ENCODE assay signal across 9 cellular contexts in genomic region chr2:172704072-172704936, GRCh38. TPM values are rescaled to one million over a fixed set of nuclear protein-coding genes. Genes with fewer than 3 reads are reported as not detected.
DNase-seq lines count a peak whose midpoint lies in the region; ATAC-seq and TF ChIP-seq lines count a peak whose summit lies in the region.
"Had no signal": no experiment of that assay in that cellular context is flagged by ENCODE, and none has a peak within 500 bp of the region (broad histone marks: within the 10 kb centered on the region; RNA-seq: fewer than 3 reads in every experiment).

No MANE protein-coding gene starts in this region.

- H3K9me3 ChIP-seq in mucosa of descending colon (no peaks in the 10 kb centered on the region), ovary (no peaks in the 10 kb centered on the region)
- H3K9me3 ChIP-seq: neutrophil had no signal

- TF ChIP-seq POLR2A in ovary (IDR thresholded peaks at IDR 0.05) = no peak

- TF ChIP-seq CTCF in mucosa of descending colon (IDR thresholded peaks at IDR 0.05) (peak; percentile 23), ovary (IDR thresholded peaks at IDR 0.05) (no peak)

- ATAC-seq in mucosa of descending colon (peak; percentile 70), HG03159 (IDR thresholded peaks at IDR 0.05; ENCODE audit: unreplicated experiment) (no peak)

- in situ Hi-C loops in T47D (cut with HindIII; ENCODE audit: low pct_unique_long_range_greater_than_20kb, low sequenced_read_pairs) = no loop called here

- TF ChIP-seq EP300 in ovary (IDR thresholded peaks at IDR 0.05) = no peak

- H3K4me1 ChIP-seq in mucosa of descending colon (ENCODE audit: low read depth) = no peaks in the 10 kb centered on the region
- no peaks in the 10 kb centered on the region for H3K4me1 ChIP-seq in ovary (ENCODE audit: insufficient read depth)

- H3K27me3 ChIP-seq in ovary = no peaks in the 10 kb centered on the region

- 79 to 83% (median 80%) methylated on average over 11 of the region's 11 CpGs for WGBS in ovary, 3 donors

- no peaks in the 10 kb centered on the region for H3K36me3 ChIP-seq in mucosa of descending colon (ENCODE audit: low read depth)
- no peaks in the 10 kb centered on the region for H3K36me3 ChIP-seq in ovary
- H3K36me3 ChIP-seq: neutrophil had no signal

- no peak overlapping the region for H3K27ac ChIP-seq in ovary
- H3K27ac ChIP-seq: neutrophil had no signal

- H3K4me3 ChIP-seq in mucosa of descending colon = no peak overlapping the region
- no peak overlapping the region for H3K4me3 ChIP-seq in ovary

- intact Hi-C loops in mucosa of descending colon (cut with DNase I, micrococcal nuclease) (loop anchor here in 1 of 2 donors (10.0 kb wide), 1 partner anchor 100 kb away; no protein-coding TSS in a partner anchor), ovary (cut with DNase I) (no loop called here)

- DNase-seq in NCI-H2029 treated with DMSO at 0.1 percent for 48 hours (lab: John Stamatoyannopoulos, UW) = peak; percentile 19
- DNase-seq in NCI-H2029 (lab: John Stamatoyannopoulos, UW) = no peak
- peak; percentile 49 for DNase-seq in NCI-H1694 treated with DMSO at 0.1 percent for 48 hours (lab: John Stamatoyannopoulos, UW)
- DNase-seq in T47D (ENCODE audit: low read depth in 1 of 2, low spot score in 1 of 2) = peak; percentile 24 to 55
- DNase-seq in mucosa of descending colon = peak in 1 of 3 donors; percentile 54
- DNase-seq in ovary = no peak
- DNase-seq in DMS153 treated with DMSO at 0.1 percent for 48 hours (lab: John Stamatoyannopoulos, UW; ENCODE audit: unreplicated experiment) = no peak

RNA-seq across cellular contexts. Expression of gene RAPGEF4, which starts 31.3 kb away (rescaled TPM):
- total RNA-seq in mucosa of descending colon (1 to 10 TPM; 1.2 to 2.8 (median 2.2) TPM), ovary (10 to 100 TPM in 1 of 7 donors, 1 to 10 TPM in 6; 6.8 to 11.2 (median 8.0) TPM)
- 10 to 100 TPM in 1 of 2 donors, 1 to 10 TPM in 1; 9.9 to 24.6 TPM for polyA plus RNA-seq in ovary

Comparison
In these comparisons a context has a peak if more than half of its experiments do, and no peak if none do; other contexts are left out.
1. DNase-seq: peak in NCI-H2029 treated with DMSO at 0.1 percent for 48 hours (single experiment), NCI-H1694 treated with DMSO at 0.1 percent for 48 hours (single experiment) and T47D (2 of 2); none in NCI-H2029 (single experiment), ovary (0 of 5) and DMS153 treated with DMSO at 0.1 percent for 48 hours (single experiment).